ENCODE assay signal across 10 cellular contexts in genomic region chr1:164601399-164602141, GRCh38. TPM values are rescaled to one million over a fixed set of nuclear protein-coding genes. Genes with fewer than 3 reads are reported as not detected.
DNase-seq lines count a peak whose midpoint lies in the region; ATAC-seq, FAIRE-seq and TF ChIP-seq lines count a peak whose summit lies in the region.
"Had no signal": no experiment of that assay in that cellular context is flagged by ENCODE, and none has a peak within 500 bp of the region (broad histone marks: within the 10 kb centered on the region; RNA-seq: fewer than 3 reads in every experiment).

No MANE protein-coding gene starts in this region.

- TF ChIP-seq EP300 in suprapubic skin (IDR thresholded peaks at IDR 0.05) = no peak

- peak overlapping the region; percentile 69 for H2AFZ ChIP-seq in KMS-11 (ENCODE audit: low read depth)

- no peak for TF ChIP-seq POLR2A in body of pancreas (IDR thresholded peaks at IDR 0.05)
- no peak for TF ChIP-seq POLR2A in suprapubic skin (IDR thresholded peaks at IDR 0.05)

- peak overlapping the region; percentile 80 for H3K4me2 ChIP-seq in KMS-11

- H3K36me3 ChIP-seq in KMS-11 (ENCODE audit: insufficient read depth) (no peaks in the 10 kb centered on the region), body of pancreas (replicated peaks in 1 of 2; ENCODE audit: insufficient read depth in 1 of 2, low read depth in 2 of 2) (no peaks in the 10 kb centered on the region), kidney (ENCODE audit: control insufficient read depth in 1 of 2, insufficient read depth in 2 of 2, low read length in 2 of 2) (peaks cover 0 to 2% of the 10 kb centered on the region in 2 donors), suprapubic skin (no peaks in the 10 kb centered on the region)

- H3K79me2 ChIP-seq in KMS-11 (ENCODE audit: insufficient read depth, low read depth) = no peaks in the 10 kb centered on the region

- peak; percentile 54 for ATAC-seq in body of pancreas
- ATAC-seq in HG03565 (IDR thresholded peaks at IDR 0.05; ENCODE audit: unreplicated experiment) = no peak

- H3K27me3 ChIP-seq in KMS-11 (ENCODE audit: insufficient read depth, low read depth) = no peaks in the 10 kb centered on the region
- no peaks in the 10 kb centered on the region for H3K27me3 ChIP-seq in body of pancreas
- H3K27me3 ChIP-seq in suprapubic skin = no peaks in the 10 kb centered on the region

- H3K9ac ChIP-seq in KMS-11 (peak overlapping the region; percentile 30; the same call in 1 of the 2 replicates), kidney (ENCODE audit: low read length in 2 of 2) (peak overlapping the region in 1 of 2 donors; percentile 13)

- H4K20me1 ChIP-seq in KMS-11 (ENCODE audit: insufficient read depth) = no peaks in the 10 kb centered on the region

- TF ChIP-seq CTCF in KMS-11 (conservative IDR thresholded peaks at IDR 0.05; ENCODE audit: low read depth, low read length) (no peak), body of pancreas (IDR thresholded peaks at IDR 0.05) (no peak), kidney (IDR thresholded peaks at IDR 0.05; ENCODE audit: borderline replicate concordance, extremely low read depth, insufficient read depth) (no peak), suprapubic skin (IDR thresholded peaks at IDR 0.05) (no peak)

- H3K4me1 ChIP-seq in KMS-11 (ENCODE audit: low read depth, poor library complexity, severe bottlenecking) (peaks cover 27% of the 10 kb centered on the region), body of pancreas (peaks cover 81% of the 10 kb centered on the region), kidney (ENCODE audit: control insufficient read depth in 1 of 2, insufficient read depth in 1 of 2, low read depth in 1 of 2, low read length in 2 of 2) (peaks cover 21 to 30% of the 10 kb centered on the region in 2 donors), suprapubic skin (peaks cover 43% of the 10 kb centered on the region)

- DNase-seq in body of pancreas (no peak), kidney (no peak), suprapubic skin (ENCODE audit: low spot score in 2 of 2) (no peak), iPS-NIHi11 (ENCODE audit: low spot score) (no peak), NCI-H1105 treated with DMSO at 0.1 percent for 48 hours (lab: John Stamatoyannopoulos, UW) (no peak)
- DNase-seq: activated B cell treated with CpG ODN at 0.5 μM for 24 hours; activated naive CD4-positive, alpha-beta T cell treated with anti-CD3 and anti-CD28 coated beads for 36 hours had no signal

- WGBS in body of pancreas, 2 donors = 13 to 17% methylated on average over 5 of the region's 5 CpGs
- 64% methylated on average over 5 of the region's 5 CpGs for WGBS in suprapubic skin

- FAIRE-seq in kidney (lab: Jason Lieb, UNC) = no peak

- H3K4me3 ChIP-seq in KMS-11 (IDR thresholded peaks at IDR 0.05; ENCODE audit: insufficient read depth, low read depth, low read length) = no peak overlapping the region
- H3K4me3 ChIP-seq in body of pancreas = no peak overlapping the region
- peak overlapping the region; percentile 29 to 32 for H3K4me3 ChIP-seq in kidney (ENCODE audit: low read length in 2 of 2)
- H3K4me3 ChIP-seq in suprapubic skin = peak overlapping the region; percentile 26

- intact Hi-C loops in body of pancreas (cut with DNase I) (no loop called here), kidney (cut with DNase I) (no loop called here)

- H3K9me3 ChIP-seq in body of pancreas (no peaks in the 10 kb centered on the region), kidney (ENCODE audit: control insufficient read depth in 1 of 2, low read length in 2 of 2) (no peaks in the 10 kb centered on the region), suprapubic skin (no peaks in the 10 kb centered on the region)

- H3K27ac ChIP-seq in KMS-11 (peak overlapping the region; percentile 61), body of pancreas (peak overlapping the region; percentile 76 to 88 (median 84)), kidney (ENCODE audit: low read depth in 2 of 2, low read length in 2 of 2) (peak overlapping the region; percentile 49 to 52), suprapubic skin (peak overlapping the region; percentile 83)

RNA-seq across cellular contexts. Expression of gene PBX1, which starts 42.6 kb away (rescaled TPM):
- total RNA-seq in body of pancreas (100 to 1,000 TPM in 1 of 2 donors, 10 to 100 TPM in 1; 83.1 to 111 TPM), kidney (91.5 TPM), suprapubic skin (10 to 100 TPM; 14.4 to 34.6 (median 22.0) TPM)
- 14.9 TPM for polyA plus RNA-seq in kidney (ENCODE audit: insufficient read depth, low read depth, low replicate concordance)
- total RNA-seq: activated B cell treated with CpG ODN at 0.5 μM for 24 hours, OCI-LY7 had no signal

Comparison
In these comparisons a context has a peak if more than half of its experiments do, and no peak if none do; other contexts are left out.
1. H3K4me3 ChIP-seq: peak in kidney (2 of 2) and suprapubic skin (single experiment); none in KMS-11 (single experiment) and body of pancreas (0 of 2).
2. Peak in every context shown above with its lines, with median percentiles within 50 percentile points of each other: H3K27ac ChIP-seq.